9 cellular contexts compared by ENCODE assay signal in genomic region chr17:74852237-74853047, GRCh38. TPM values are rescaled to one million over a fixed set of nuclear protein-coding genes. Genes with fewer than 3 reads are reported as not detected.
DNase-seq lines count a peak whose midpoint lies in the region; ATAC-seq and TF ChIP-seq lines count a peak whose summit lies in the region.
"Had no signal": no experiment of that assay in that cellular context is flagged by ENCODE, and none has a peak within 500 bp of the region (broad histone marks: within the 10 kb centered on the region; RNA-seq: fewer than 3 reads in every experiment).

No MANE protein-coding gene starts in this region.

- H2AFZ ChIP-seq in OCI-LY7 (ENCODE audit: low read length) = peak overlapping the region; percentile 76; the same call in 1 of the 2 replicates

- H3K9me3 ChIP-seq in OCI-LY7 (ENCODE audit: low read length) (no peaks in the 10 kb centered on the region), esophagus squamous epithelium (no peaks in the 10 kb centered on the region)

- 10 to 18% methylated on average over 2 to 32 of the region's 76 CpGs for WGBS in esophagus squamous epithelium, 2 donors

- TF ChIP-seq CTCF in OCI-LY7 (conservative IDR thresholded peaks at IDR 0.05; ENCODE audit: low read length) (no peak), esophagus squamous epithelium (IDR thresholded peaks at IDR 0.05) (no peak)

- no peak overlapping the region for H3K27ac Mint-ChIP-seq in activated naive CD8-positive, alpha-beta T cell treated with anti-CD3 and anti-CD28 coated beads for 36 hours
- H3K27ac Mint-ChIP-seq in naive B cell = no peak overlapping the region

- H3K79me2 ChIP-seq in OCI-LY7 (ENCODE audit: insufficient read depth, low read depth, low read length) = no peaks in the 10 kb centered on the region

- peak; percentile 75 to 76 for ATAC-seq in naive B cell (ENCODE audit: low read depth in 2 of 2)

- CTCF ChIA-PET in OCI-LY7 (lab: Charles Lee; ENCODE audit: unreplicated experiment) = interaction anchor here (0.6 kb wide), 1 partner anchor 103 kb away, joined by 3 read pairs; no protein-coding TSS in a partner anchor

- peaks cover 14 to 83% (median 15%) of the 10 kb centered on the region in 4 donors for H3K27me3 ChIP-seq in esophagus squamous epithelium

- POLR2A ChIA-PET in OCI-LY7 (lab: Charles Lee) = interaction anchor here (0.5 to 1.4 kb wide), 8 partner anchors 13 to 1014 kb away, joined by 3 to 4 read pairs (median 3); partner anchors contain the start of gene FDXR

- no peaks in the 10 kb centered on the region for H3K9me2 ChIP-seq in OCI-LY7 (ENCODE audit: insufficient read depth, low read length)

- H3K4me1 ChIP-seq in OCI-LY7 (ENCODE audit: insufficient read depth, low read length, poor library complexity, severe bottlenecking) (peaks cover 11% of the 10 kb centered on the region), esophagus squamous epithelium (peaks cover 3 to 13% (median 8%) of the 10 kb centered on the region in 3 donors)

- H3K4me2 ChIP-seq in OCI-LY7 (ENCODE audit: low read length) = peak overlapping the region; percentile 75

- no peaks in the 10 kb centered on the region for H3K36me3 Mint-ChIP-seq in activated naive CD8-positive, alpha-beta T cell treated with anti-CD3 and anti-CD28 coated beads for 36 hours
- H3K36me3 Mint-ChIP-seq in naive B cell = no peaks in the 10 kb centered on the region

- BruUV-seq in OCI-LY7 (replicated peaks; lab: Mats Ljungman, UMichigan) = no TSS peak

- H3K4me3 ChIP-seq in OCI-LY7 (ENCODE audit: low read depth, low read length, poor library complexity, severe bottlenecking) (peak overlapping the region; percentile 65), esophagus squamous epithelium (peak overlapping the region in 1 of 4 donors; percentile 42)

- TF ChIP-seq POLR2A in esophagus squamous epithelium (IDR thresholded peaks at IDR 0.05) = no peak

- peak overlapping the region; percentile 64 for H3K4me3 Mint-ChIP-seq in activated naive CD8-positive, alpha-beta T cell treated with anti-CD3 and anti-CD28 coated beads for 36 hours
- peak overlapping the region in 7 of 8 donors; percentile 37 to 84 (median 59) for H3K4me3 Mint-ChIP-seq in naive B cell

- no peaks in the 10 kb centered on the region for H3K9me3 Mint-ChIP-seq in activated naive CD8-positive, alpha-beta T cell treated with anti-CD3 and anti-CD28 coated beads for 36 hours
- peaks cover 0 to 4% (median 0%) of the 10 kb centered on the region in 7 donors for H3K9me3 Mint-ChIP-seq in naive B cell

- H3K27me3 Mint-ChIP-seq in activated naive CD8-positive, alpha-beta T cell treated with anti-CD3 and anti-CD28 coated beads for 36 hours = peaks cover 58% of the 10 kb centered on the region
- peaks cover 49 to 75% (median 72%) of the 10 kb centered on the region in 3 donors for H3K27me3 Mint-ChIP-seq in naive B cell

- H3K36me3 ChIP-seq in OCI-LY7 (ENCODE audit: insufficient read depth, low read length) (no peaks in the 10 kb centered on the region), esophagus squamous epithelium (no peaks in the 10 kb centered on the region)

- H3K27ac ChIP-seq in OCI-LY7 (ENCODE audit: low read depth, low read length, poor library complexity, severe bottlenecking) (no peak overlapping the region), esophagus squamous epithelium (no peak overlapping the region)

- intact Hi-C loops in OCI-LY7 (cut with micrococcal nuclease; ENCODE audit: unreplicated experiment) (no loop called here), esophagus squamous epithelium (cut with DNase I) (no loop called here)

- peaks cover 4% of the 10 kb centered on the region for H3K4me1 Mint-ChIP-seq in activated naive CD8-positive, alpha-beta T cell treated with anti-CD3 and anti-CD28 coated beads for 36 hours
- H3K4me1 Mint-ChIP-seq in naive B cell = peaks cover 9 to 14% (median 11%) of the 10 kb centered on the region in 3 donors

- H4K20me1 ChIP-seq in OCI-LY7 (ENCODE audit: insufficient read depth, low read length) = no peaks in the 10 kb centered on the region

- DNase-seq in DMS53 (lab: John Stamatoyannopoulos, UW) (peak; percentile 96), OCI-LY7 (ENCODE audit: low spot score) (peak; percentile 79), naive B cell (no peak), hippocampal formation (lab: John Stamatoyannopoulos, UW) (no peak), cerebellar nuclear complex (lab: John Stamatoyannopoulos, UW) (no peak), nucleus accumbens (lab: John Stamatoyannopoulos, UW) (no peak), esophagus squamous epithelium (lab: John Stamatoyannopoulos, UW) (no peak)
- peak; percentile 67 for DNase-seq in activated naive CD8-positive, alpha-beta T cell treated with anti-CD3 and anti-CD28 coated beads for 36 hours

RNA-seq across cellular contexts. Expression of gene GRIN2C, which starts 7.2 kb away (rescaled TPM):
- 0.22 and 0.26 TPM in 2 replicates for total RNA-seq in OCI-LY7 (2014; rRNA removed; shearing (Covaris generic))
- total RNA-seq in OCI-LY7 (2022) (0.55 and 0.61 TPM in 2 replicates), esophagus squamous epithelium (1 to 10 TPM in 1 of 4 donors, under 1 TPM in 2, not detected in 1; 0.13 to 4.6 (median 0.19) TPM)
- not detected for total RNA-seq in activated naive CD8-positive, alpha-beta T cell treated with anti-CD3 and anti-CD28 coated beads for 36 hours
- polyA plus RNA-seq in naive B cell (ENCODE audit: low read depth in 6 of 6) = under 1 TPM in 2 of 6 donors, not detected in 4; 0.04 to 0.05 TPM

RNA-seq across cellular contexts. Expression of gene FDXR, which starts 20.4 kb away (rescaled TPM):
- total RNA-seq in OCI-LY7 (2014; rRNA removed; shearing (Covaris generic)) = 12.2 TPM in 2 replicates
- total RNA-seq in OCI-LY7 (2022) = 18.1 and 18.3 TPM in 2 replicates
- 10 to 100 TPM; 13.3 to 14.6 TPM for total RNA-seq in activated naive CD8-positive, alpha-beta T cell treated with anti-CD3 and anti-CD28 coated beads for 36 hours
- polyA plus RNA-seq in naive B cell (ENCODE audit: low read depth in 6 of 6) = 1 to 10 TPM in 5 of 6 donors, not detected in 1; 1.2 to 6.1 (median 3.9) TPM
- 10 to 100 TPM; 24.4 to 46.4 (median 32.4) TPM for total RNA-seq in esophagus squamous epithelium

RNA-seq across cellular contexts. Expression of gene FADS6, which starts 41.0 kb away (rescaled TPM):
- not detected in 2 replicates for total RNA-seq in OCI-LY7 (2014; rRNA removed; shearing (Covaris generic))
- not detected in 2 replicates for total RNA-seq in OCI-LY7 (2022)
- not detected for total RNA-seq in activated naive CD8-positive, alpha-beta T cell treated with anti-CD3 and anti-CD28 coated beads for 36 hours
- polyA plus RNA-seq in naive B cell (ENCODE audit: low read depth in 6 of 6) = not detected
- 1 to 10 TPM in 2 of 4 donors, under 1 TPM in 2; 0.19 to 6.0 (median 1.9) TPM for total RNA-seq in esophagus squamous epithelium
- total RNA-seq: fibroblast of villous mesenchyme had no signal

Comparison
In these comparisons a context has a peak if more than half of its experiments do, and no peak if none do; other contexts are left out.
1. DNase-seq: peak in DMS53 (single experiment), OCI-LY7 (single experiment) and activated naive CD8-positive, alpha-beta T cell treated with anti-CD3 and anti-CD28 coated beads for 36 hours (single experiment); none in naive B cell (single experiment), hippocampal formation (0 of 2), cerebellar nuclear complex (0 of 2), nucleus accumbens (0 of 56) and esophagus squamous epithelium (single experiment).